Comparison of ENCODE assay signal across 24 cellular contexts in the genomic region with DNA sequence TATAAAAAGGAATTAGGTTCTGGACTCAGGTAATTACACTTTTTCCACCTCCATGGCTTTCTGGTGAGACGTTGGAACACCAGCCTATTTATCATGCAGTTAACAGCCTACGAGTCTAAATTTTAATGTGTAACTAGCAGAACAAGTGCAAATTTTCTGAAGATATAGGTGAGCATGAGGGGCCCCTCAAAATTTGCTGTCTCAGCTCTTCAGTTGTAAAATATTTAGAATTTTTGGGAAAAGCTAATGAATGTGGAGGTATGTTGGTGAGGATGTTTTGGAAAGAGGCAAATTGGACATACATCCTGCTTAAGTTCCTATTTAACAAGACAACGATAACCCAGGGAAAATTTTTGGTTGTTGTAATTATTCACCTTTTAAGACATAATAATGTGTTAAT.
"Had no signal": no experiment of that assay in that cellular context is flagged by ENCODE, and none has a peak within 500 bp of the region (broad histone marks: within the 10 kb centered on the region; RNA-seq: fewer than 3 reads in every experiment).

No MANE protein-coding gene starts in this region.

- DNase-seq: dermis blood vessel endothelial cell; dorsolateral prefrontal cortex; effector CD4-positive, alpha-beta T cell; effector memory CD4-positive, alpha-beta T cell; esophagus squamous epithelium; foreskin fibroblast; foreskin melanocyte; gastrocnemius medialis; glutamatergic neuron; head of caudate nucleus; heart right ventricle; hippocampal formation; left cardiac atrium; left lung; left ventricle myocardium superior; lower lobe of right lung; mesenchymal stem cell; mucosa of descending colon; naive B cell had no signal

- H3K4me1 ChIP-seq: esophagus squamous epithelium, gastrocnemius medialis, lower lobe of right lung had no signal

- H3K9me3 ChIP-seq: esophagus squamous epithelium, gastrocnemius medialis, heart right ventricle, left lung, lower lobe of right lung, mucosa of descending colon had no signal

- ATAC-seq: gastrocnemius medialis, heart right ventricle, left cardiac atrium, left lung, left ventricle myocardium superior, lower lobe of right lung, mucosa of descending colon had no signal

- H3K4me3 ChIP-seq: coronary artery, dorsolateral prefrontal cortex, esophagus squamous epithelium, gastrocnemius medialis, heart right ventricle, left lung, lower lobe of right lung, mucosa of descending colon had no signal

- H3K27ac ChIP-seq: coronary artery, dorsolateral prefrontal cortex, esophagus squamous epithelium, gastrocnemius medialis, heart right ventricle, left lung, lower lobe of right lung had no signal

- H3K36me3 ChIP-seq: esophagus squamous epithelium, gastrocnemius medialis, heart right ventricle, left lung, lower lobe of right lung had no signal

- H3K27me3 ChIP-seq: dorsolateral prefrontal cortex, esophagus squamous epithelium, gastrocnemius medialis, heart right ventricle, left lung had no signal

- FAIRE-seq: colon, endothelial cell of umbilical vein, islet of Langerhans, keratinocyte had no signal
